16 cellular contexts compared by ENCODE assay signal in the genomic region with DNA sequence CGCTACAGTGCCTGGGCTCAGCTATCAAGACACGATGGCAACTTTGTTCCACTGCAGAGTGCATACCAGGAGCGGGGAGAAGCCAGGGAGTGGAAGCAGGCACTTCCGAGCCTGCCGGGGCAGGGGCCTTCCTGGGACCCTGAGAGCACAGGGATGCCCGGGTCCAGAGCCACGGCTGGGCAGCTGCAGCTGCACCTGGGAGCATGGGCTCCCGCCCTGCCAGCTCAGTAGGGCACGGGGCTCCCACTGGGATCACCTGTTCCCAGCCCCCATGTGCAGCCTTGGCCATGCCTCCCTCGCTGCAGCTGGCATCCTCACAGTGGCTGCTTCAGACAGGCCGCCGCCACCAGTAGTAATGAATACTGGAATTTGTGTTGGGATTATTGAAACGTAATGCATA.
DNase-seq lines count a peak whose midpoint lies in the region; ATAC-seq and TF ChIP-seq lines count a peak whose summit lies in the region.
"Had no signal": no experiment of that assay in that cellular context is flagged by ENCODE, and none has a peak within 500 bp of the region (broad histone marks: within the 10 kb centered on the region; RNA-seq: fewer than 3 reads in every experiment).

No MANE protein-coding gene starts in this region.

- TF ChIP-seq CTCF in activated CD8-positive, alpha-beta T cell treated with anti-CD3 and anti-CD28 coated beads for 36 hours (IDR thresholded peaks at IDR 0.05) = no peak
- TF ChIP-seq CTCF in CD8-positive, alpha-beta T cell (IDR thresholded peaks at IDR 0.05) = no peak

- no peak overlapping the region for H3K4me3 Mint-ChIP-seq in activated CD8-positive, alpha-beta T cell treated with anti-CD3 and anti-CD28 coated beads, Interleukin-2, amount 10 ng/mL, durations not matched to agents 7 days and 5 days
- no peak overlapping the region for H3K4me3 Mint-ChIP-seq in activated CD8-positive, alpha-beta T cell treated with anti-CD3 and anti-CD28 coated beads for 36 hours
- H3K4me3 Mint-ChIP-seq in CD8-positive, alpha-beta T cell = no peak overlapping the region
- no peak overlapping the region for H3K4me3 Mint-ChIP-seq in stimulated activated naive B cell treated with anti-CD40 and anti-IgM and Interleukin-4, amounts not matched to agents 10 μg/mL and 1 μg/mL and 100 μg/mL, for 72 hours

- ATAC-seq in activated CD8-positive, alpha-beta T cell treated with anti-CD3 and anti-CD28 coated beads, Interleukin-2, amount 10 ng/mL, durations not matched to agents 7 days and 5 days = no peak
- ATAC-seq in activated CD8-positive, alpha-beta T cell treated with anti-CD3 and anti-CD28 coated beads for 36 hours = no peak
- no peak for ATAC-seq in CD8-positive, alpha-beta T cell
- ATAC-seq in stimulated activated naive B cell treated with anti-CD40 and anti-IgM and Interleukin-4, amounts not matched to agents 10 μg/mL and 1 μg/mL and 100 μg/mL, for 72 hours (replicated peaks) = no peak
- ATAC-seq: HCT116 had no signal

- intact Hi-C loops in activated CD8-positive, alpha-beta T cell treated with anti-CD3 and anti-CD28 coated beads for 36 hours (cut with micrococcal nuclease) = no loop called here
- intact Hi-C loops in CD8-positive, alpha-beta T cell (cut with DNase I, micrococcal nuclease) = no loop called here

- DNase-seq in activated CD8-positive, alpha-beta T cell treated with anti-CD3 and anti-CD28 coated beads, Interleukin-2, amount 10 ng/mL, durations not matched to agents 7 days and 5 days = no peak
- no peak for DNase-seq in activated CD8-positive, alpha-beta T cell treated with anti-CD3 and anti-CD28 coated beads for 36 hours
- DNase-seq in CD8-positive, alpha-beta T cell = no peak
- DNase-seq in myocyte (ENCODE audit: low read depth) (peak; percentile 14), ecto neural progenitor cell (ENCODE audit: low spot score) (no peak), NCI-H1092 (lab: John Stamatoyannopoulos, UW) (no peak), SHP77 (lab: John Stamatoyannopoulos, UW) (no peak)
- DNase-seq in stimulated activated naive B cell treated with anti-CD40 and anti-IgM and Interleukin-4, amounts not matched to agents 10 μg/mL and 1 μg/mL and 100 μg/mL, for 72 hours = no peak
- DNase-seq: DND-41, GF-D8, GM23248, NCI-H1436 treated with DMSO at 0.1 percent for 48 hours, NCI-H2227 treated with DMSO at 0.1 percent for 48 hours, NCI-H524 treated with DMSO at 0.1 percent for 48 hours, RPMI8226 had no signal

- peaks cover 35% of the 10 kb centered on the region for H3K4me1 ChIP-seq in CD8-positive, alpha-beta T cell (ENCODE audit: insufficient read depth, low read length)

- H3K9me3 Mint-ChIP-seq in activated CD8-positive, alpha-beta T cell treated with anti-CD3 and anti-CD28 coated beads, Interleukin-2, amount 10 ng/mL, durations not matched to agents 7 days and 5 days (ENCODE audit: insufficient read depth) = no peaks in the 10 kb centered on the region
- no peaks in the 10 kb centered on the region for H3K9me3 Mint-ChIP-seq in activated CD8-positive, alpha-beta T cell treated with anti-CD3 and anti-CD28 coated beads for 36 hours
- H3K9me3 Mint-ChIP-seq in CD8-positive, alpha-beta T cell = no peaks in the 10 kb centered on the region
- H3K9me3 Mint-ChIP-seq in stimulated activated naive B cell treated with anti-CD40 and anti-IgM and Interleukin-4, amounts not matched to agents 10 μg/mL and 1 μg/mL and 100 μg/mL, for 72 hours = no peaks in the 10 kb centered on the region

- H3K27me3 Mint-ChIP-seq in activated CD8-positive, alpha-beta T cell treated with anti-CD3 and anti-CD28 coated beads, Interleukin-2, amount 10 ng/mL, durations not matched to agents 7 days and 5 days (ENCODE audit: low read depth) = no peaks in the 10 kb centered on the region
- H3K27me3 Mint-ChIP-seq in activated CD8-positive, alpha-beta T cell treated with anti-CD3 and anti-CD28 coated beads for 36 hours = no peaks in the 10 kb centered on the region
- no peaks in the 10 kb centered on the region for H3K27me3 Mint-ChIP-seq in CD8-positive, alpha-beta T cell (ENCODE audit: low read depth)
- no peaks in the 10 kb centered on the region for H3K27me3 Mint-ChIP-seq in stimulated activated naive B cell treated with anti-CD40 and anti-IgM and Interleukin-4, amounts not matched to agents 10 μg/mL and 1 μg/mL and 100 μg/mL, for 72 hours

- H3K36me3 Mint-ChIP-seq in activated CD8-positive, alpha-beta T cell treated with anti-CD3 and anti-CD28 coated beads, Interleukin-2, amount 10 ng/mL, durations not matched to agents 7 days and 5 days (ENCODE audit: low read depth) = peaks cover 29% of the 10 kb centered on the region
- H3K36me3 Mint-ChIP-seq in activated CD8-positive, alpha-beta T cell treated with anti-CD3 and anti-CD28 coated beads for 36 hours (ENCODE audit: low read depth) = peaks cover 29% of the 10 kb centered on the region
- peaks cover 58% of the 10 kb centered on the region for H3K36me3 Mint-ChIP-seq in CD8-positive, alpha-beta T cell
- H3K36me3 Mint-ChIP-seq in stimulated activated naive B cell treated with anti-CD40 and anti-IgM and Interleukin-4, amounts not matched to agents 10 μg/mL and 1 μg/mL and 100 μg/mL, for 72 hours = peaks cover 47 to 73% of the 10 kb centered on the region in 2 donors

- peaks cover 31% of the 10 kb centered on the region for H3K4me1 Mint-ChIP-seq in activated CD8-positive, alpha-beta T cell treated with anti-CD3 and anti-CD28 coated beads, Interleukin-2, amount 10 ng/mL, durations not matched to agents 7 days and 5 days (ENCODE audit: low read depth)
- peaks cover 29% of the 10 kb centered on the region for H3K4me1 Mint-ChIP-seq in activated CD8-positive, alpha-beta T cell treated with anti-CD3 and anti-CD28 coated beads for 36 hours (ENCODE audit: low read depth)
- H3K4me1 Mint-ChIP-seq in CD8-positive, alpha-beta T cell (ENCODE audit: low read depth) = peaks cover 35% of the 10 kb centered on the region
- peaks cover 22 to 39% of the 10 kb centered on the region in 2 donors for H3K4me1 Mint-ChIP-seq in stimulated activated naive B cell treated with anti-CD40 and anti-IgM and Interleukin-4, amounts not matched to agents 10 μg/mL and 1 μg/mL and 100 μg/mL, for 72 hours

- no peaks in the 10 kb centered on the region for H3K9me3 ChIP-seq in CD8-positive, alpha-beta T cell (ENCODE audit: low read length)

- no peaks in the 10 kb centered on the region for H3K27me3 ChIP-seq in CD8-positive, alpha-beta T cell (ENCODE audit: insufficient read depth, low read length)

- no peaks in the 10 kb centered on the region for H3K36me3 ChIP-seq in CD8-positive, alpha-beta T cell (ENCODE audit: insufficient read depth, low read length)

- no peak overlapping the region for H3K4me3 ChIP-seq in CD8-positive, alpha-beta T cell (ENCODE audit: low read depth, low read length)
- H3K4me3 ChIP-seq: GM23248 had no signal

- POLR2A ChIA-PET in activated CD8-positive, alpha-beta T cell treated with anti-CD3 and anti-CD28 coated beads, Interleukin-2, amount 10 ng/mL, durations not matched to agents 7 days and 5 days (lab: Charles Lee) = interaction anchor here (0.6 kb wide), 1 partner anchor 59 kb away, joined by 3 read pairs; no protein-coding TSS in a partner anchor
- POLR2A ChIA-PET in activated CD8-positive, alpha-beta T cell treated with anti-CD3 and anti-CD28 coated beads for 36 hours (lab: Charles Lee) = no interaction called here
- POLR2A ChIA-PET in CD8-positive, alpha-beta T cell (lab: Charles Lee) = no interaction called here

- no peak overlapping the region for H3K27ac ChIP-seq in CD8-positive, alpha-beta T cell (ENCODE audit: low read depth, low read length)
- H3K27ac ChIP-seq: GM23248 had no signal

- CTCF ChIA-PET in activated CD8-positive, alpha-beta T cell treated with anti-CD3 and anti-CD28 coated beads, Interleukin-2, amount 10 ng/mL, durations not matched to agents 7 days and 5 days (lab: Charles Lee) = interaction anchor here (1.0 to 1.4 kb wide), 3 partner anchors 10 to 85 kb away, joined by 3 to 4 read pairs (median 3); no protein-coding TSS in a partner anchor
- CTCF ChIA-PET in activated CD8-positive, alpha-beta T cell treated with anti-CD3 and anti-CD28 coated beads for 36 hours (lab: Charles Lee) = no interaction called here
- CTCF ChIA-PET in CD8-positive, alpha-beta T cell (lab: Charles Lee) = no interaction called here

- peak overlapping the region; percentile 76 for H3K27ac Mint-ChIP-seq in activated CD8-positive, alpha-beta T cell treated with anti-CD3 and anti-CD28 coated beads, Interleukin-2, amount 10 ng/mL, durations not matched to agents 7 days and 5 days
- H3K27ac Mint-ChIP-seq in activated CD8-positive, alpha-beta T cell treated with anti-CD3 and anti-CD28 coated beads for 36 hours = no peak overlapping the region
- peak overlapping the region; percentile 52 for H3K27ac Mint-ChIP-seq in CD8-positive, alpha-beta T cell
- peak overlapping the region; percentile 9 for H3K27ac Mint-ChIP-seq in stimulated activated naive B cell treated with anti-CD40 and anti-IgM and Interleukin-4, amounts not matched to agents 10 μg/mL and 1 μg/mL and 100 μg/mL, for 72 hours
